16 cellular contexts compared by ENCODE assay signal in genomic region chr9:101457003-101457402, GRCh38. TPM values are rescaled to one million over a fixed set of nuclear protein-coding genes. Genes with fewer than 3 reads are reported as not detected.
DNase-seq lines count a peak whose midpoint lies in the region; ATAC-seq and TF ChIP-seq lines count a peak whose summit lies in the region.
"Had no signal": no experiment of that assay in that cellular context is flagged by ENCODE, and none has a peak within 500 bp of the region (broad histone marks: within the 10 kb centered on the region; RNA-seq: fewer than 3 reads in every experiment).

No MANE protein-coding gene starts in this region.

- H3K27me3 ChIP-seq in WERI-Rb-1 (ENCODE audit: insufficient read depth, low read depth, severe bottlenecking) = no peaks in the 10 kb centered on the region
- H3K27me3 ChIP-seq in neural progenitor cell = no peaks in the 10 kb centered on the region
- H3K27me3 ChIP-seq in trophoblast cell (ENCODE audit: insufficient read depth, low read length) = no peaks in the 10 kb centered on the region
- H3K27me3 ChIP-seq: left lung, right atrium auricular region had no signal

- H2AK5ac ChIP-seq in trophoblast cell (ENCODE audit: low read length) = no peak overlapping the region

- H3K9ac ChIP-seq in neural progenitor cell (no peak overlapping the region), trophoblast cell (ENCODE audit: low read length) (no peak overlapping the region)

- H2BK5ac ChIP-seq in trophoblast cell (ENCODE audit: low read depth, low read length, poor library complexity) = no peak overlapping the region

- H2BK12ac ChIP-seq in trophoblast cell (ENCODE audit: low read length) = no peak overlapping the region

- H3K9me3 ChIP-seq in WERI-Rb-1 (ENCODE audit: severe bottlenecking) (peaks cover 3% of the 10 kb centered on the region), neural progenitor cell (ENCODE audit: low read depth) (no peaks in the 10 kb centered on the region), trophoblast cell (ENCODE audit: insufficient read depth, low read depth, low read length) (peaks cover 3% of the 10 kb centered on the region)
- H3K9me3 ChIP-seq: left lung, right atrium auricular region had no signal

- no CpG with 5 or more reads among the region's 3 CpGs for WGBS in trophoblast cell (ENCODE audit: extremely low coverage, insufficient coverage, insufficient read length)

- H3K23ac ChIP-seq in trophoblast cell (ENCODE audit: low read length) = no peak overlapping the region

- TF ChIP-seq CTCF in WERI-Rb-1 (IDR thresholded peaks at IDR 0.05; ENCODE audit: low read depth, low read length) (peak; percentile 63), neural progenitor cell (IDR thresholded peaks at IDR 0.05) (no peak)

- H3K4me1 ChIP-seq in neural progenitor cell = peaks cover 1% of the 10 kb centered on the region
- H3K4me1 ChIP-seq in trophoblast cell (ENCODE audit: control insufficient read depth in 1 of 2, insufficient read depth in 2 of 2, low read length in 2 of 2) = no peaks in the 10 kb centered on the region
- H3K4me1 ChIP-seq: left lung, right atrium auricular region had no signal

- no peak overlapping the region for H3K4me3 ChIP-seq in WERI-Rb-1 (ENCODE audit: low read depth, low read length)
- no peak overlapping the region for H3K4me3 ChIP-seq in neural progenitor cell
- no peak overlapping the region for H3K4me3 ChIP-seq in trophoblast cell (ENCODE audit: low read depth, low read length)
- H3K4me3 ChIP-seq: left lung, right atrium auricular region had no signal

- H3K79me2 ChIP-seq in neural progenitor cell (ENCODE audit: low read depth) (no peaks in the 10 kb centered on the region), trophoblast cell (ENCODE audit: control insufficient read depth, insufficient read depth, low read length, poor library complexity) (no peaks in the 10 kb centered on the region)

- H3K27ac ChIP-seq in WERI-Rb-1 (no peak overlapping the region), neural progenitor cell (no peak overlapping the region), trophoblast cell (ENCODE audit: low read depth, low read length) (no peak overlapping the region)
- H3K27ac ChIP-seq: left lung, right atrium auricular region had no signal

- H3K36me3 Mint-ChIP-seq in neural progenitor cell = peaks cover 4% of the 10 kb centered on the region
- H3K36me3 Mint-ChIP-seq: natural killer cell; stimulated activated effector memory CD8-positive, alpha-beta T cell treated with anti-CD3 and anti-CD28 coated beads, Interleukin-12 subunit alpha, Interleukin-12 subunit beta, amount 100 ng/mL, for 72 hours had no signal

- no peak overlapping the region for H3K4me3 Mint-ChIP-seq in neural progenitor cell
- H3K4me3 Mint-ChIP-seq: natural killer cell; stimulated activated effector memory CD8-positive, alpha-beta T cell treated with anti-CD3 and anti-CD28 coated beads, Interleukin-12 subunit alpha, Interleukin-12 subunit beta, amount 100 ng/mL, for 72 hours had no signal

- no peak for ATAC-seq in GM19397 (IDR thresholded peaks at IDR 0.05; ENCODE audit: unreplicated experiment)
- ATAC-seq: left lung; natural killer cell; stimulated activated effector memory CD8-positive, alpha-beta T cell treated with anti-CD3 and anti-CD28 coated beads, Interleukin-12 subunit alpha, Interleukin-12 subunit beta, amount 100 ng/mL, for 72 hours had no signal

- no peak overlapping the region for H3K4me2 ChIP-seq in neural progenitor cell
- H3K4me2 ChIP-seq in trophoblast cell (ENCODE audit: low read length) = no peak overlapping the region

- H4K8ac ChIP-seq in trophoblast cell (ENCODE audit: low read depth, low read length) = no peak overlapping the region

- H4K20me1 ChIP-seq in neural progenitor cell (ENCODE audit: low read depth) = no peaks in the 10 kb centered on the region

- H3K18ac ChIP-seq in trophoblast cell (ENCODE audit: low read length) = no peak overlapping the region

- peaks cover 24% of the 10 kb centered on the region for H3K9me3 Mint-ChIP-seq in neural progenitor cell
- H3K9me3 Mint-ChIP-seq: natural killer cell; stimulated activated effector memory CD8-positive, alpha-beta T cell treated with anti-CD3 and anti-CD28 coated beads, Interleukin-12 subunit alpha, Interleukin-12 subunit beta, amount 100 ng/mL, for 72 hours had no signal

- H2AFZ ChIP-seq in neural progenitor cell (replicated peaks) = no peak overlapping the region
- H2AFZ ChIP-seq in trophoblast cell (ENCODE audit: insufficient read depth, low read length, poor library complexity) = no peak overlapping the region

- H3K79me1 ChIP-seq in trophoblast cell (ENCODE audit: low read length) = no peaks in the 10 kb centered on the region

- H3K4ac ChIP-seq in trophoblast cell (ENCODE audit: low read depth, low read length) = no peak overlapping the region

- H3K4me1 Mint-ChIP-seq in neural progenitor cell = peaks cover 3% of the 10 kb centered on the region
- H3K4me1 Mint-ChIP-seq: natural killer cell; stimulated activated effector memory CD8-positive, alpha-beta T cell treated with anti-CD3 and anti-CD28 coated beads, Interleukin-12 subunit alpha, Interleukin-12 subunit beta, amount 100 ng/mL, for 72 hours had no signal

- H3K27ac Mint-ChIP-seq in neural progenitor cell = no peak overlapping the region
- H3K27ac Mint-ChIP-seq: natural killer cell; stimulated activated effector memory CD8-positive, alpha-beta T cell treated with anti-CD3 and anti-CD28 coated beads, Interleukin-12 subunit alpha, Interleukin-12 subunit beta, amount 100 ng/mL, for 72 hours had no signal

- peaks cover 3% of the 10 kb centered on the region for H3K27me3 Mint-ChIP-seq in neural progenitor cell (ENCODE audit: insufficient read depth, low read depth)

- H2BK120ac ChIP-seq in trophoblast cell (ENCODE audit: insufficient read depth, low read length, poor library complexity) = no peak overlapping the region

- H3K36me3 ChIP-seq in WERI-Rb-1 = no peaks in the 10 kb centered on the region
- H3K36me3 ChIP-seq in neural progenitor cell = no peaks in the 10 kb centered on the region
- H3K36me3 ChIP-seq in trophoblast cell (ENCODE audit: control insufficient read depth in 1 of 2, insufficient read depth in 2 of 2, low read length in 2 of 2) = no peaks in the 10 kb centered on the region
- H3K36me3 ChIP-seq: left lung, right atrium auricular region had no signal

- no peak overlapping the region for H4K91ac ChIP-seq in trophoblast cell (ENCODE audit: low read depth, low read length)

- no peaks in the 10 kb centered on the region for H3F3A ChIP-seq in neural progenitor cell (ENCODE audit: low read depth)

- DNase-seq in NCI-H524 (lab: John Stamatoyannopoulos, UW) (peak; percentile 21 to 54), NCI-H524 treated with DMSO at 0.1 percent for 48 hours (lab: John Stamatoyannopoulos, UW) (no peak), WERI-Rb-1 (peak; percentile 49), neural progenitor cell (ENCODE audit: low spot score) (peak; percentile 29), trophoblast cell (no peak)
- DNase-seq: ACHN; activated CD4-positive, CD25-positive, alpha-beta regulatory T cell; cerebellar nuclear complex; left lung; natural killer cell; NCI-H187; stimulated activated CD4-positive, alpha-beta T cell treated with anti-CD3 and anti-CD28 coated beads, Interleukin-4, amount 100 ng/mL, for 1 hour had no signal

- no peak overlapping the region for H4K12ac ChIP-seq in trophoblast cell (ENCODE audit: low read depth, low read length)

- no peak overlapping the region for H3K14ac ChIP-seq in trophoblast cell (ENCODE audit: low read length)

RNA-seq across cellular contexts. Expression of gene ALDOB, which starts 21.4 kb away (rescaled TPM):
- total RNA-seq in neural progenitor cell (ENCODE audit: low replicate concordance) = not detected in 2 replicates
- not detected in 2 replicates for polyA plus RNA-seq in trophoblast cell (2013)
- total RNA-seq: left lung, natural killer cell, urinary bladder had no signal

RNA-seq across cellular contexts. Expression of gene ZNF189, which starts 58.4 kb away (rescaled TPM):
- 25.9 and 40.2 TPM in 2 replicates for total RNA-seq in neural progenitor cell (ENCODE audit: low replicate concordance)
- polyA plus RNA-seq in trophoblast cell (2013) = 7.7 and 8.2 TPM in 2 replicates

RNA-seq across cellular contexts. Expression of gene MRPL50, which starts 58.6 kb away (rescaled TPM):
- total RNA-seq in neural progenitor cell (ENCODE audit: low replicate concordance) = 28.2 and 42.7 TPM in 2 replicates
- polyA plus RNA-seq in trophoblast cell (2013) = 10.1 and 10.3 TPM in 2 replicates

Comparison
In these comparisons a context has a peak if more than half of its experiments do, and no peak if none do; other contexts are left out.
1. DNase-seq: peak in NCI-H524 (2 of 2), WERI-Rb-1 (single experiment) and neural progenitor cell (single experiment); none in NCI-H524 treated with DMSO at 0.1 percent for 48 hours (single experiment) and trophoblast cell (0 of 2).